In the genomic region with DNA sequence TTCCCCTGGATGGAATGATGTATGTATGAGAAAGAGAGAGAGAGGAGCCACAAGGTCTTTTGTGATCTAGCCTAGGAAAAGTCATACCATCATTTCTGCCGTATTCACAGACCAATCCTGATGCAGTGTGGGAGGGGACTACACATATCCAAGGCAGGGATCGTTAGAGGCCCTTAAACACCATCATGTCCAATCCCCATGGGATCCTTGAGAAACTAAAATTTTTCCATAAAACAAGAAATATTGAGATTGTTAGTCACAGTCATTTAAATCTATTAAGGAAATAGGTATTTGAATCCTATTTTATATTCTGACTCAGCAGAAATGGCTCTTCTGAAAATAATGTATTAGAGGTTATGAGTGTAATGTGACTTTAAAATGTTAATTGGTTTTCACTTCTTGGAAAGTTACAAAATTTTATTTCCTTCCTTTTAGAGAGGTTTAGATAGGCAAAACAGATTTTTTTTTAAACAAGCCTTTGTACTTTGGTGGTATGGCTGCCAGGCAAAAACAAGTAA, we compare ENCODE assay signal across 17 cellular contexts.
"Had no signal": no experiment of that assay in that cellular context is flagged by ENCODE, and none has a peak within 500 bp of the region (broad histone marks: within the 10 kb centered on the region; RNA-seq: fewer than 3 reads in every experiment).

No MANE protein-coding gene starts in this region.

- H3K9ac ChIP-seq: parathyroid adenoma had no signal

- H3K27ac Mint-ChIP-seq: activated CD8-positive, alpha-beta memory T cell treated with anti-CD3 and anti-CD28 coated beads, Interleukin-2, amount 10 ng/mL, durations not matched to agents 7 days and 5 days; activated naive CD4-positive, alpha-beta T cell treated with anti-CD3 and anti-CD28 coated beads, Interleukin-2, amount 10 ng/mL, durations not matched to agents 7 days and 5 days; activated T-helper 2 cell treated with anti-CD3 and anti-CD28 coated beads, Interferon-gamma antibody, Interleukin-2, Interleukin-4, amounts not matched to agents 10 μg/mL and 5 μg/mL and 100 μg/mL, durations not matched to agents 14 hours and 24 hours and 36 hours; effector memory CD8-positive, alpha-beta T cell; stimulated activated effector memory CD8-positive, alpha-beta T cell treated with anti-CD3 and anti-CD28 coated beads, Interleukin-12 subunit alpha, Interleukin-12 subunit beta, amount 100 ng/mL, for 72 hours had no signal

- H3K4me1 Mint-ChIP-seq: activated CD8-positive, alpha-beta memory T cell treated with anti-CD3 and anti-CD28 coated beads, Interleukin-2, amount 10 ng/mL, durations not matched to agents 7 days and 5 days; activated naive CD4-positive, alpha-beta T cell treated with anti-CD3 and anti-CD28 coated beads, Interleukin-2, amount 10 ng/mL, durations not matched to agents 7 days and 5 days; stimulated activated effector memory CD8-positive, alpha-beta T cell treated with anti-CD3 and anti-CD28 coated beads, Interleukin-12 subunit alpha, Interleukin-12 subunit beta, amount 100 ng/mL, for 72 hours had no signal

- H3K9me3 ChIP-seq: ascending aorta, lower lobe of right lung, tibial artery, vagina had no signal

- H3K9me3 Mint-ChIP-seq: activated naive CD4-positive, alpha-beta T cell treated with anti-CD3 and anti-CD28 coated beads, Interleukin-2, amount 10 ng/mL, durations not matched to agents 7 days and 5 days; activated T-helper 2 cell treated with anti-CD3 and anti-CD28 coated beads, Interferon-gamma antibody, Interleukin-2, Interleukin-4, amounts not matched to agents 10 μg/mL and 5 μg/mL and 100 μg/mL, durations not matched to agents 14 hours and 24 hours and 36 hours; effector memory CD8-positive, alpha-beta T cell; stimulated activated effector memory CD8-positive, alpha-beta T cell treated with anti-CD3 and anti-CD28 coated beads, Interleukin-12 subunit alpha, Interleukin-12 subunit beta, amount 100 ng/mL, for 72 hours had no signal

- H3K36me3 ChIP-seq: ascending aorta, heart right ventricle, lower lobe of right lung, tibial artery, vagina, WERI-Rb-1 had no signal

- H3K36me3 Mint-ChIP-seq: activated CD8-positive, alpha-beta memory T cell treated with anti-CD3 and anti-CD28 coated beads, Interleukin-2, amount 10 ng/mL, durations not matched to agents 7 days and 5 days; activated naive CD4-positive, alpha-beta T cell treated with anti-CD3 and anti-CD28 coated beads, Interleukin-2, amount 10 ng/mL, durations not matched to agents 7 days and 5 days; stimulated activated effector memory CD8-positive, alpha-beta T cell treated with anti-CD3 and anti-CD28 coated beads, Interleukin-12 subunit alpha, Interleukin-12 subunit beta, amount 100 ng/mL, for 72 hours had no signal

- H3K27ac ChIP-seq: ascending aorta, heart right ventricle, lower lobe of right lung, parathyroid adenoma, tibial artery, vagina, WERI-Rb-1 had no signal

- H3K4me1 ChIP-seq: lower lobe of right lung had no signal

- H2AFZ ChIP-seq: parathyroid adenoma had no signal

- DNase-seq: activated CD4-positive, alpha-beta T cell treated with anti-CD3 and anti-CD28 coated beads, Interleukin-2, amount 50 U/mL, for 48 hours; activated CD8-positive, alpha-beta memory T cell treated with anti-CD3 and anti-CD28 coated beads, Interleukin-2, amount 10 ng/mL, durations not matched to agents 7 days and 5 days; activated naive CD4-positive, alpha-beta T cell treated with anti-CD3 and anti-CD28 coated beads, Interleukin-2, amount 10 ng/mL, durations not matched to agents 7 days and 5 days; activated T-cell treated with anti-CD3 and anti-CD28 coated beads, Interleukin-2, amount 50 U/mL, for 1 hour; dermis blood vessel endothelial cell; effector memory CD8-positive, alpha-beta T cell; heart right ventricle; left colon; lower lobe of right lung; retina; tibial artery; WERI-Rb-1 had no signal

- H3K4me3 Mint-ChIP-seq: activated CD8-positive, alpha-beta memory T cell treated with anti-CD3 and anti-CD28 coated beads, Interleukin-2, amount 10 ng/mL, durations not matched to agents 7 days and 5 days; activated naive CD4-positive, alpha-beta T cell treated with anti-CD3 and anti-CD28 coated beads, Interleukin-2, amount 10 ng/mL, durations not matched to agents 7 days and 5 days; effector memory CD8-positive, alpha-beta T cell; stimulated activated effector memory CD8-positive, alpha-beta T cell treated with anti-CD3 and anti-CD28 coated beads, Interleukin-12 subunit alpha, Interleukin-12 subunit beta, amount 100 ng/mL, for 72 hours had no signal

- H3K79me2 ChIP-seq: parathyroid adenoma had no signal

- H3K27me3 ChIP-seq: ascending aorta, heart right ventricle, tibial artery, vagina had no signal

- H3K4me3 ChIP-seq: ascending aorta, heart right ventricle, lower lobe of right lung, tibial artery, vagina had no signal
